8 cellular contexts compared by ENCODE assay signal in genomic region chr19:37077929-37078716, GRCh38. TPM values are rescaled to one million over a fixed set of nuclear protein-coding genes. Genes with fewer than 3 reads are reported as not detected.
DNase-seq lines count a peak whose midpoint lies in the region; ATAC-seq, FAIRE-seq and TF ChIP-seq lines count a peak whose summit lies in the region.

ZNF420 (plus strand) TSS chr19:37078433; CDS start chr19:37089119, 10,686 bp downstream.

- H3K4me3 ChIP-seq in ascending aorta (peak within 1 kb of the TSS; percentile 84 to 87), right cardiac atrium (ENCODE audit: low read length) (peak within 1 kb of the TSS; percentile 69), psoas muscle (peak within 1 kb of the TSS; percentile 77)

- under 1% methylated on average over 61 of the region's 61 CpGs for WGBS in right cardiac atrium
- WGBS in psoas muscle, 3 donors, result 0% methylated on average over 57 to 61 of the region's 61 CpGs

- peak; percentile 77 for DNase-seq in NCI-H187 treated with DMSO at 0.1 percent for 48 hours (lab: John Stamatoyannopoulos, UW)
- DNase-seq in T-helper 2 cell, result peak; percentile 65 to 96 (median 82)
- peak; percentile 77 to 96 for DNase-seq in ascending aorta (ENCODE audit: low spot score in 2 of 2)
- peak; percentile 95 to 98 (median 97) for DNase-seq in right cardiac atrium
- DNase-seq in psoas muscle, result peak; percentile 94 to 96
- peak; percentile 93 for DNase-seq in urothelium cell line (ENCODE audit: low spot score)

- peak within 1 kb of the TSS; percentile 87 to 91 for H3K27ac ChIP-seq in ascending aorta
- H3K27ac ChIP-seq in right cardiac atrium (ENCODE audit: low read length), result peak within 1 kb of the TSS; percentile 54
- H3K27ac ChIP-seq in psoas muscle, result peak within 1 kb of the TSS; percentile 79

- ATAC-seq in GM18498 (IDR thresholded peaks at IDR 0.05; ENCODE audit: unreplicated experiment) (peak; percentile 97), HG02938 (IDR thresholded peaks at IDR 0.05; ENCODE audit: unreplicated experiment) (peak; percentile 94), right cardiac atrium (peak; percentile 99 to 100), psoas muscle (peak; percentile 99 to 100 (median 100))

- H3K4me1 ChIP-seq in ascending aorta (peaks cover 6 to 7% of the 10 kb centered on the region in 2 donors), right cardiac atrium (ENCODE audit: control insufficient read depth, insufficient read depth, low read length) (peaks cover 3% of the 10 kb centered on the region), psoas muscle (peaks cover 8% of the 10 kb centered on the region)

- TF ChIP-seq CTCF in ascending aorta (IDR thresholded peaks at IDR 0.05), result no peak
- no peak for TF ChIP-seq CTCF in psoas muscle (IDR thresholded peaks at IDR 0.05)

- H3K27me3 ChIP-seq in ascending aorta (no peaks in the 10 kb centered on the region), right cardiac atrium (ENCODE audit: control insufficient read depth, insufficient read depth) (no peaks in the 10 kb centered on the region), psoas muscle (ENCODE audit: insufficient read depth in 3 of 3, low read length in 2 of 3) (no peaks in the 10 kb centered on the region)

- FAIRE-seq in urothelium cell line (lab: Jason Lieb, UNC), result no peak

- H3K36me3 ChIP-seq in ascending aorta (peaks cover 0 to 19% of the 10 kb centered on the region in 2 donors), psoas muscle (ENCODE audit: insufficient read depth in 1 of 2, low read depth in 1 of 2) (peaks cover 0 to 10% of the 10 kb centered on the region in 2 donors)

- intact Hi-C loops in ascending aorta (cut with DNase I), result loop anchor here (1.0 to 10.0 kb wide), 7 partner anchors 95 to 389 kb away; partner anchors contain the start of genes ZNF345, ZNF527, ZNF569 and ZNF570
- intact Hi-C loops in right cardiac atrium (cut with DNase I), result no loop called here
- intact Hi-C loops in psoas muscle (cut with DNase I), result loop anchor here in 1 of 2 donors (5.0 to 10.0 kb wide), 3 partner anchors 106 to 161 kb away; partner anchors contain the start of genes ZNF383, ZNF568, ZNF585B and ZNF829

- H3K9me3 ChIP-seq in ascending aorta (peaks cover 17 to 32% of the 10 kb centered on the region in 2 donors), right cardiac atrium (ENCODE audit: control insufficient read depth, low read length) (no peaks in the 10 kb centered on the region), psoas muscle (peaks cover 34% of the 10 kb centered on the region)

RNA-seq across cellular contexts. Expression of gene ZNF420, which starts in this region (rescaled TPM):
- total RNA-seq in ascending aorta (69.9 TPM), right cardiac atrium (10 to 100 TPM in 2 of 4 donors, 1 to 10 TPM in 2; 8.7 to 11.9 (median 9.9) TPM), psoas muscle (10 to 100 TPM in 1 of 4 donors, 1 to 10 TPM in 3; 4.4 to 10.6 (median 7.1) TPM)
- polyA plus RNA-seq in right cardiac atrium (4.5 TPM), psoas muscle (10 to 100 TPM in 1 of 3 donors, 1 to 10 TPM in 2; 3.5 to 39.5 (median 3.8) TPM)

Comparison
In these comparisons a context has a peak if more than half of its experiments do, and no peak if none do; other contexts are left out.
1. Peak in every context shown above with its lines: DNase-seq, ATAC-seq, H3K4me3 ChIP-seq and H3K27ac ChIP-seq.